Comparison of ENCODE assay signal across 8 cellular contexts in the genomic region with DNA sequence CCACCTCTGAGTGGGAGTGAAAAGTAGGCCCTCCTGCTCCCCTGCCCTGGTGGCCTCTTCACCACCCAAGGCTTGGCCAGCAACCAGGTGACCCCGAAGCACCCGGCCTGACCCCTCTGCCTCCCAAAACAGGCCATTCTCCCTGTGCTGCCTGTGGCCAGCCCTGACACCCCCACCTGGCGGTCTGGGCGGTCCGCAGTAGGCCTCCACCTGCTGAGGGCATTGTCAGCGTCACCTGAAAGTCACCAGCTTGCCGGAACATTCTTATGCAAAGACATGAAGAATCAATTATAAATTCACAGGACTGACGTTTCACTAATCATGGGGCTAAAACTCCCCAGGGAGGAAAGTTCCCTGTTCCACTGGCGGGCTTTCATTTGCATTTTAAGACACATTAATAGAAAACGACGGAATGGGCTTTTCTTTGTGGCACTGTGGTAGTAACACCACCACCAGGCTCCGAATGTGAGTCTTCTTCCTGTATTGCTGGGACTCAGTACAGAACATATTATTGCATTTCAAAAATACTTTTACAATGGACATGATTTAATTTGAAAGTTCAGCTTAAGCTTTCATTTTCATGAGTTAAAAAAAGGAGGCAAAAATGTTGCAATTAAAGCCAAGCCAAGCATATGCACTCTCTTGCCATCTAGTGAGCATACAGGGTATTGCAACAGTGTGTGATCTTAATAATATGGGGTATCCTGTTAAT. TPM values are rescaled to one million over a fixed set of nuclear protein-coding genes. Genes with fewer than 3 reads are reported as not detected.
DNase-seq lines count a peak whose midpoint lies in the region; ATAC-seq and TF ChIP-seq lines count a peak whose summit lies in the region.

No MANE protein-coding gene starts in this region.

- H3K4me1 Mint-ChIP-seq in Calu3 (ENCODE audit: low read depth, unreplicated experiment) (no peaks in the 10 kb centered on the region), progenitor cell of endocrine pancreas (ENCODE audit: low read depth) (no peaks in the 10 kb centered on the region)
- H3K4me1 Mint-ChIP-seq in activated CD4-positive, alpha-beta memory T cell treated with anti-CD3 and anti-CD28 coated beads for 36 hours (ENCODE audit: low read depth), result peaks cover 8% of the 10 kb centered on the region

- POLR2A ChIA-PET in activated CD4-positive, alpha-beta memory T cell treated with anti-CD3 and anti-CD28 coated beads for 36 hours (lab: Charles Lee), result interaction anchor here (1.0 kb wide), 1 partner anchor 96 kb away, joined by 3 read pairs; the partner anchor contains the start of gene RNASEH1

- ATAC-seq in GM18867 (IDR thresholded peaks at IDR 0.05; ENCODE audit: unreplicated experiment) (peak; percentile 77), HG02943 (IDR thresholded peaks at IDR 0.05; ENCODE audit: low read depth, unreplicated experiment) (peak; percentile 68), gastroesophageal sphincter (no peak)

- DNase-seq in Calu3 (peak; percentile 44), NCI-H1694 treated with DMSO at 0.1 percent for 48 hours (lab: John Stamatoyannopoulos, UW) (peak; percentile 83), progenitor cell of endocrine pancreas (ENCODE audit: low spot score, unreplicated experiment) (no peak), MG63 (no peak)
- DNase-seq in activated CD4-positive, alpha-beta memory T cell treated with anti-CD3 and anti-CD28 coated beads for 36 hours, result no peak

- H3K27me3 Mint-ChIP-seq in Calu3 (ENCODE audit: unreplicated experiment) (no peaks in the 10 kb centered on the region), progenitor cell of endocrine pancreas (no peaks in the 10 kb centered on the region)
- H3K27me3 Mint-ChIP-seq in activated CD4-positive, alpha-beta memory T cell treated with anti-CD3 and anti-CD28 coated beads for 36 hours, result no peaks in the 10 kb centered on the region

- H3K9me3 ChIP-seq in gastroesophageal sphincter, result no peaks in the 10 kb centered on the region
- no peaks in the 10 kb centered on the region for H3K9me3 ChIP-seq in MG63

- H3K27me3 ChIP-seq in gastroesophageal sphincter, result no peaks in the 10 kb centered on the region
- no peaks in the 10 kb centered on the region for H3K27me3 ChIP-seq in MG63

- H3K4me3 Mint-ChIP-seq in Calu3 (ENCODE audit: low read depth, unreplicated experiment) (no peak overlapping the region), progenitor cell of endocrine pancreas (ENCODE audit: low read depth) (no peak overlapping the region)
- no peak overlapping the region for H3K4me3 Mint-ChIP-seq in activated CD4-positive, alpha-beta memory T cell treated with anti-CD3 and anti-CD28 coated beads for 36 hours

- CTCF ChIA-PET in Calu3 (lab: Charles Lee), result interaction anchor here (0.6 to 1.4 kb wide), 3 partner anchors 9 to 101 kb away, joined by 3 to 6 read pairs (median 3); no protein-coding TSS in a partner anchor
- CTCF ChIA-PET in activated CD4-positive, alpha-beta memory T cell treated with anti-CD3 and anti-CD28 coated beads for 36 hours (lab: Charles Lee), result interaction anchor here (0.6 to 4.6 kb wide), 14 partner anchors 11 to 411 kb away, joined by 3 to 32 read pairs (median 4); partner anchors contain the start of gene RNASEH1

- TF ChIP-seq CTCF in Calu3 (IDR thresholded peaks at IDR 0.05; ENCODE audit: unreplicated experiment) (peak; percentile 72), gastroesophageal sphincter (IDR thresholded peaks at IDR 0.05) (peak in 3 of 4 experiments; percentile 75 to 92 (median 89)), progenitor cell of endocrine pancreas (IDR thresholded peaks at IDR 0.05; ENCODE audit: unreplicated experiment) (peak; percentile 89)

- intact Hi-C loops in Calu3 (cut with micrococcal nuclease; ENCODE audit: unreplicated experiment), result no loop called here
- intact Hi-C loops in activated CD4-positive, alpha-beta memory T cell treated with anti-CD3 and anti-CD28 coated beads for 36 hours (cut with micrococcal nuclease), result loop anchor here (1.0 kb wide), 1 partner anchor 38 kb away; no protein-coding TSS in a partner anchor

- H3K36me3 Mint-ChIP-seq in Calu3 (ENCODE audit: insufficient read depth, unreplicated experiment) (peaks cover 21% of the 10 kb centered on the region), progenitor cell of endocrine pancreas (ENCODE audit: insufficient read depth) (peaks cover 5% of the 10 kb centered on the region)
- H3K36me3 Mint-ChIP-seq in activated CD4-positive, alpha-beta memory T cell treated with anti-CD3 and anti-CD28 coated beads for 36 hours, result peaks cover 8% of the 10 kb centered on the region

- no peak for TF ChIP-seq EP300 in gastroesophageal sphincter (IDR thresholded peaks at IDR 0.05)

- H3K4me3 ChIP-seq in gastroesophageal sphincter (no peak overlapping the region), MG63 (no peak overlapping the region)

- H3K36me3 ChIP-seq in gastroesophageal sphincter (peaks cover 0 to 93% of the 10 kb centered on the region in 2 donors), MG63 (peaks cover 10% of the 10 kb centered on the region)

- H3K4me1 ChIP-seq in gastroesophageal sphincter, result peaks cover 0 to 8% (median 0%) of the 10 kb centered on the region in 3 donors

- BruUV-seq in Calu3 (replicated peaks; lab: Mats Ljungman, UMichigan), result no TSS peak

- no peaks in the 10 kb centered on the region for H3K9me3 Mint-ChIP-seq in Calu3 (ENCODE audit: low read depth, unreplicated experiment)
- H3K9me3 Mint-ChIP-seq in activated CD4-positive, alpha-beta memory T cell treated with anti-CD3 and anti-CD28 coated beads for 36 hours, result no peaks in the 10 kb centered on the region
- no peaks in the 10 kb centered on the region for H3K9me3 Mint-ChIP-seq in progenitor cell of endocrine pancreas (ENCODE audit: low read depth)

- H3K27ac Mint-ChIP-seq in Calu3 (ENCODE audit: unreplicated experiment) (no peak overlapping the region), progenitor cell of endocrine pancreas (peak overlapping the region; percentile 71)
- H3K27ac Mint-ChIP-seq in activated CD4-positive, alpha-beta memory T cell treated with anti-CD3 and anti-CD28 coated beads for 36 hours, result peak overlapping the region; percentile 69

- WGBS in gastroesophageal sphincter (ENCODE audit: low coverage in 1 of 2), 2 donors, result 26 to 34% methylated on average over 5 to 6 of the region's 12 CpGs

- TF ChIP-seq POLR2A in gastroesophageal sphincter (IDR thresholded peaks at IDR 0.05), result no peak

- H3K27ac ChIP-seq in gastroesophageal sphincter, result peak overlapping the region; percentile 10 to 69 (median 60)

RNA-seq across cellular contexts. Expression of gene ADI1, which starts 57.4 kb away (rescaled TPM):
- 30.1 and 32.6 TPM in 2 replicates for total RNA-seq in Calu3 (2022)
- 10 to 100 TPM; 36.0 to 36.4 TPM for total RNA-seq in activated CD4-positive, alpha-beta memory T cell treated with anti-CD3 and anti-CD28 coated beads for 36 hours
- 100 to 1,000 TPM in 1 of 4 donors, 10 to 100 TPM in 3; 61.9 to 106 (median 82.9) TPM for total RNA-seq in gastroesophageal sphincter
- total RNA-seq in progenitor cell of endocrine pancreas, result 41.8 and 46.6 TPM in 2 replicates
- total RNA-seq in MG63 (2014; rRNA removed; shearing (Covaris generic); ENCODE audit: low replicate concordance), result 75.8 and 78.9 TPM in 2 replicates

Comparison
In these comparisons a context has a peak if more than half of its experiments do, and no peak if none do; other contexts are left out.
1. DNase-seq: peak in Calu3 (single experiment) and NCI-H1694 treated with DMSO at 0.1 percent for 48 hours (single experiment); none in activated CD4-positive, alpha-beta memory T cell treated with anti-CD3 and anti-CD28 coated beads for 36 hours (single experiment), progenitor cell of endocrine pancreas (single experiment) and MG63 (single experiment).
2. Peak in every context shown above with its lines, with median percentiles within 50 percentile points of each other: CTCF ChIP-seq.